Comparison of ENCODE assay signal across 1 cellular context in the genomic region with DNA sequence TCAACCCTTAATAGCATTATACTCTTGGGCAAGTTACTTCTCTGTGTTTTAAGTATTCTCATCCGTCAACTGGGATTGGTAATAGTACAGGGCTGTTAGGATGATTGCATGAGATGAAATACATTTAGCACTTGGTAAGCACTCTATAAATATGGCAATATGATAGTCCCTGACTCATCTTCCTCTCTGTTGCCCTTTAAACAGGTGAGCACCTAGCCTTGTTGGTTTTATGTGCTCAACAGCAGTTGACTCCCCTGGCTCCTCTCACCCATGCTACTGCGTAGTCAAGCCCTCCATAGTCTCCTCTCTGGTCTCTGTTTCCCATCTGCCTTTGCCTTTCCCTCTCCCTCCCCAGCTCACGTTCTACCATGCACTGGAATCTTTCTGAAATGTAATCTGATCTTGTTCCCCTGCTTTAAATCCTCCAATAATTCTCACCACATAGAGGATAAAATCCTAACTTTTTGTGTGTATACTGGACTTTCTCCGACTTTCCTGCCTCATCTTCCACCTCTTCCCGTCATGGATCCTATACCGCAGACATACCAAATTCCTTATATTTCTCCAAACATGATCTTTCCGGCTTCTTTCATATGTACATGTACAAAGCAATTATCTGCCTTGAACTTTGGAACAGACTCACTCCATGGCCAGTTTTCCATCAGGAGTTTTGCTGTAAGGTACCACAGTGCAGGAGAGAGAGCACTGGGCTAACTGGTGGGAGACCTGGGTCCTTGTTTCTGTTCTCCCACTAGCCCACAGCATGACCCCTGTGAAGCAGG.
TF ChIP-seq lines count a peak whose summit lies in the region.

No MANE protein-coding gene starts in this region.

TF ChIP-seq in HepG2, 621 proteins besides CTCF, POLR2A, EP300 and RAD21 (continued from another document and continues in another):
- TF ChIP-seq, protein P1, sequence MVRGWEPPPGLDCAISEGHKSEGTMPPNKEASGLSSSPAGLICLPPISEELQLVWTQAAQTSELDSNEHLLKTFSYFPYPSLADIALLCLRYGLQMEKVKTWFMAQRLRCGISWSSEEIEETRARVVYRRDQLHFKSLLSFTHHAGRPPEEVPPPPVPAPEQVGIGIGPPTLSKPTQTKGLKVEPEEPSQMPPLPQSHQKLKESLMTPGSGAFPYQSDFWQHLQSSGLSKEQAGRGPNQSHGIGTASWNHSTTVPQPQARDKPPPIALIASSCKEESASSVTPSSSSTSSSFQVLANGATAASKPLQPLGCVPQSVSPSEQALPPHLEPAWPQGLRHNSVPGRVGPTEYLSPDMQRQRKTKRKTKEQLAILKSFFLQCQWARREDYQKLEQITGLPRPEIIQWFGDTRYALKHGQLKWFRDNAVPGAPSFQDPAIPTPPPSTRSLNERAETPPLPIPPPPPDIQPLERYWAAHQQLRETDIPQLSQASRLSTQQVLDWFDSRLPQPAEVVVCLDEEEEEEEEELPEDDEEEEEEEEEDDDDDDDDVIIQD (CRISPR knock-in tag; IDR thresholded peaks at IDR 0.05; ENCODE audit: low read depth) = peak; percentile 79; the same call in 1 of the 2 replicates
- TF ChIP-seq FOXO1 (CRISPR knock-in tag; IDR thresholded peaks at IDR 0.05) (no peak), ZNF333 (CRISPR knock-in tag; IDR thresholded peaks at IDR 0.05; ENCODE audit: borderline replicate concordance) (no peak), SIX1 (CRISPR knock-in tag; IDR thresholded peaks at IDR 0.05; ENCODE audit: borderline replicate concordance) (peak; percentile 62; the same call in 1 of the 2 replicates), CCAR2 (optimal IDR thresholded peaks at IDR 0.05; ENCODE audit: low read depth, low read length) (no peak), ZFP90 (CRISPR knock-in tag; IDR thresholded peaks at IDR 0.05; ENCODE audit: borderline replicate concordance) (no peak), HNRNPL (IDR thresholded peaks at IDR 0.05; ENCODE audit: low read depth, low read length) (no peak), DR1 (CRISPR knock-in tag; IDR thresholded peaks at IDR 0.05) (no peak), ASH2L (IDR thresholded peaks at IDR 0.05; ENCODE audit: insufficient read length, low read depth, low read length) (peak; percentile 58), ZNF792 (CRISPR knock-in tag; IDR thresholded peaks at IDR 0.05) (0 out of 2 replicates have a peak, but pooled peaks have one; percentile 22), ZSCAN29 (CRISPR knock-in tag; conservative IDR thresholded peaks at IDR 0.05) (0 out of 2 replicates have a peak, but pooled peaks have one; percentile 16), RNF2 (conservative IDR thresholded peaks at IDR 0.05; ENCODE audit: low read depth) (no peak), HCFC1 (IDR thresholded peaks at IDR 0.05; ENCODE audit: low read depth, low read length) (no peak), PRPF4 (IDR thresholded peaks at IDR 0.05; ENCODE audit: low read depth, low read length, poor library complexity, severe bottlenecking) (no peak), ZNF709 (CRISPR knock-in tag; IDR thresholded peaks at IDR 0.05) (no peak), TOE1 (CRISPR knock-in tag; IDR thresholded peaks at IDR 0.05) (no peak), ADNP (CRISPR knock-in tag; IDR thresholded peaks at IDR 0.05) (no peak), MAFF (IDR thresholded peaks at IDR 0.05; ENCODE audit: low read depth, low read length) (no peak), ZNF160 (CRISPR knock-in tag; IDR thresholded peaks at IDR 0.05) (no peak), GATAD2A (CRISPR knock-in tag; IDR thresholded peaks at IDR 0.05) (peak; percentile 53; the same call in 1 of the 2 replicates), SRSF1 (optimal IDR thresholded peaks at IDR 0.05; ENCODE audit: low read depth, low read length) (no peak), ZNF776 (CRISPR knock-in tag; IDR thresholded peaks at IDR 0.05) (no peak), ZNF773 (CRISPR knock-in tag; IDR thresholded peaks at IDR 0.05; ENCODE audit: borderline replicate concordance) (no peak), ZNF256 (CRISPR knock-in tag; conservative IDR thresholded peaks at IDR 0.05) (no peak), NAIF1 (CRISPR knock-in tag; IDR thresholded peaks at IDR 0.05; ENCODE audit: borderline replicate concordance) (no peak)
- TF ChIP-seq, protein P2, sequence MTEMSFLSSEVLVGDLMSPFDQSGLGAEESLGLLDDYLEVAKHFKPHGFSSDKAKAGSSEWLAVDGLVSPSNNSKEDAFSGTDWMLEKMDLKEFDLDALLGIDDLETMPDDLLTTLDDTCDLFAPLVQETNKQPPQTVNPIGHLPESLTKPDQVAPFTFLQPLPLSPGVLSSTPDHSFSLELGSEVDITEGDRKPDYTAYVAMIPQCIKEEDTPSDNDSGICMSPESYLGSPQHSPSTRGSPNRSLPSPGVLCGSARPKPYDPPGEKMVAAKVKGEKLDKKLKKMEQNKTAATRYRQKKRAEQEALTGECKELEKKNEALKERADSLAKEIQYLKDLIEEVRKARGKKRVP (CRISPR knock-in tag; IDR thresholded peaks at IDR 0.05) = no peak
- TF ChIP-seq, protein P3, sequence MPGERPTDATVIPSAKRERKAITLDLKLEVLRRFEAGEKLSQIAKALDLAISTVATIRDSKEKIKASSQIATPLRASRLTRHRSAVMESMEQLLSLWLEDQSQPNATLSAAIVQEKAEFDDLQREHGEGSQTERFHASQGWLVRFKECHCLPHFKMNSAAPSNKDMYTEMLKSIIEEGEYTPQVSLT (CRISPR knock-in tag; IDR thresholded peaks at IDR 0.05; ENCODE audit: borderline replicate concordance, low read depth) = no peak
- TF ChIP-seq, protein P4, sequence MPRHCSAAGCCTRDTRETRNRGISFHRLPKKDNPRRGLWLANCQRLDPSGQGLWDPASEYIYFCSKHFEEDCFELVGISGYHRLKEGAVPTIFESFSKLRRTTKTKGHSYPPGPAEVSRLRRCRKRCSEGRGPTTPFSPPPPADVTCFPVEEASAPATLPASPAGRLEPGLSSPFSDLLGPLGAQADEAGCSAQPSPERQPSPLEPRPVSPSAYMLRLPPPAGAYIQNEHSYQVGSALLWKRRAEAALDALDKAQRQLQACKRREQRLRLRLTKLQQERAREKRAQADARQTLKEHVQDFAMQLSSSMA (CRISPR knock-in tag; IDR thresholded peaks at IDR 0.05) = no peak
- TF ChIP-seq, protein P5, sequence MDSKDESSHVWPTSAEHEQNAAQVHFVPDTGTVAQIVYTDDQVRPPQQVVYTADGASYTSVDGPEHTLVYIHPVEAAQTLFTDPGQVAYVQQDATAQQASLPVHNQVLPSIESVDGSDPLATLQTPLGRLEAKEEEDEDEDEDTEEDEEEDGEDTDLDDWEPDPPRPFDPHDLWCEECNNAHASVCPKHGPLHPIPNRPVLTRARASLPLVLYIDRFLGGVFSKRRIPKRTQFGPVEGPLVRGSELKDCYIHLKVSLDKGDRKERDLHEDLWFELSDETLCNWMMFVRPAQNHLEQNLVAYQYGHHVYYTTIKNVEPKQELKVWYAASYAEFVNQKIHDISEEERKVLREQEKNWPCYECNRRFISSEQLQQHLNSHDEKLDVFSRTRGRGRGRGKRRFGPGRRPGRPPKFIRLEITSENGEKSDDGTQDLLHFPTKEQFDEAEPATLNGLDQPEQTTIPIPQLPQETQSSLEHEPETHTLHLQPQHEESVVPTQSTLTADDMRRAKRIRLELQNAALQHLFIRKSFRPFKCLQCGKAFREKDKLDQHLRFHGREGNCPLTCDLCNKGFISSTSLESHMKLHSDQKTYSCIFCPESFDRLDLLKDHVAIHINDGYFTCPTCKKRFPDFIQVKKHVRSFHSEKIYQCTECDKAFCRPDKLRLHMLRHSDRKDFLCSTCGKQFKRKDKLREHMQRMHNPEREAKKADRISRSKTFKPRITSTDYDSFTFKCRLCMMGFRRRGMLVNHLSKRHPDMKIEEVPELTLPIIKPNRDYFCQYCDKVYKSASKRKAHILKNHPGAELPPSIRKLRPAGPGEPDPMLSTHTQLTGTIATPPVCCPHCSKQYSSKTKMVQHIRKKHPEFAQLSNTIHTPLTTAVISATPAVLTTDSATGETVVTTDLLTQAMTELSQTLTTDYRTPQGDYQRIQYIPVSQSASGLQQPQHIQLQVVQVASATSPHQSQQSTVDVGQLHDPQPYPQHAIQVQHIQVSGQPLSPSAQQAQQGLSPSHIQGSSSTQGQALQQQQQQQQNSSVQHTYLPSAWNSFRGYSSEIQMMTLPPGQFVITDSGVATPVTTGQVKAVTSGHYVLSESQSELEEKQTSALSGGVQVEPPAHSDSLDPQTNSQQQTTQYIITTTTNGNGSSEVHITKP (CRISPR knock-in tag; IDR thresholded peaks at IDR 0.05; ENCODE audit: low read depth) = no peak
- TF ChIP-seq, protein P6, sequence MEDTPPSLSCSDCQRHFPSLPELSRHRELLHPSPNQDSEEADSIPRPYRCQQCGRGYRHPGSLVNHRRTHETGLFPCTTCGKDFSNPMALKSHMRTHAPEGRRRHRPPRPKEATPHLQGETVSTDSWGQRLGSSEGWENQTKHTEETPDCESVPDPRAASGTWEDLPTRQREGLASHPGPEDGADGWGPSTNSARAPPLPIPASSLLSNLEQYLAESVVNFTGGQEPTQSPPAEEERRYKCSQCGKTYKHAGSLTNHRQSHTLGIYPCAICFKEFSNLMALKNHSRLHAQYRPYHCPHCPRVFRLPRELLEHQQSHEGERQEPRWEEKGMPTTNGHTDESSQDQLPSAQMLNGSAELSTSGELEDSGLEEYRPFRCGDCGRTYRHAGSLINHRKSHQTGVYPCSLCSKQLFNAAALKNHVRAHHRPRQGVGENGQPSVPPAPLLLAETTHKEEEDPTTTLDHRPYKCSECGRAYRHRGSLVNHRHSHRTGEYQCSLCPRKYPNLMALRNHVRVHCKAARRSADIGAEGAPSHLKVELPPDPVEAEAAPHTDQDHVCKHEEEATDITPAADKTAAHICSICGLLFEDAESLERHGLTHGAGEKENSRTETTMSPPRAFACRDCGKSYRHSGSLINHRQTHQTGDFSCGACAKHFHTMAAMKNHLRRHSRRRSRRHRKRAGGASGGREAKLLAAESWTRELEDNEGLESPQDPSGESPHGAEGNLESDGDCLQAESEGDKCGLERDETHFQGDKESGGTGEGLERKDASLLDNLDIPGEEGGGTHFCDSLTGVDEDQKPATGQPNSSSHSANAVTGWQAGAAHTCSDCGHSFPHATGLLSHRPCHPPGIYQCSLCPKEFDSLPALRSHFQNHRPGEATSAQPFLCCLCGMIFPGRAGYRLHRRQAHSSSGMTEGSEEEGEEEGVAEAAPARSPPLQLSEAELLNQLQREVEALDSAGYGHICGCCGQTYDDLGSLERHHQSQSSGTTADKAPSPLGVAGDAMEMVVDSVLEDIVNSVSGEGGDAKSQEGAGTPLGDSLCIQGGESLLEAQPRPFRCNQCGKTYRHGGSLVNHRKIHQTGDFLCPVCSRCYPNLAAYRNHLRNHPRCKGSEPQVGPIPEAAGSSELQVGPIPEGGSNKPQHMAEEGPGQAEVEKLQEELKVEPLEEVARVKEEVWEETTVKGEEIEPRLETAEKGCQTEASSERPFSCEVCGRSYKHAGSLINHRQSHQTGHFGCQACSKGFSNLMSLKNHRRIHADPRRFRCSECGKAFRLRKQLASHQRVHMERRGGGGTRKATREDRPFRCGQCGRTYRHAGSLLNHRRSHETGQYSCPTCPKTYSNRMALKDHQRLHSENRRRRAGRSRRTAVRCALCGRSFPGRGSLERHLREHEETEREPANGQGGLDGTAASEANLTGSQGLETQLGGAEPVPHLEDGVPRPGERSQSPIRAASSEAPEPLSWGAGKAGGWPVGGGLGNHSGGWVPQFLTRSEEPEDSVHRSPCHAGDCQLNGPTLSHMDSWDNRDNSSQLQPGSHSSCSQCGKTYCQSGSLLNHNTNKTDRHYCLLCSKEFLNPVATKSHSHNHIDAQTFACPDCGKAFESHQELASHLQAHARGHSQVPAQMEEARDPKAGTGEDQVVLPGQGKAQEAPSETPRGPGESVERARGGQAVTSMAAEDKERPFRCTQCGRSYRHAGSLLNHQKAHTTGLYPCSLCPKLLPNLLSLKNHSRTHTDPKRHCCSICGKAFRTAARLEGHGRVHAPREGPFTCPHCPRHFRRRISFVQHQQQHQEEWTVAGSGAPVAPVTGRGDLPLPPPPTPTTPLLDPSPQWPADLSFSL (CRISPR knock-in tag; IDR thresholded peaks at IDR 0.05) = no peak
- TF ChIP-seq, protein P7, sequence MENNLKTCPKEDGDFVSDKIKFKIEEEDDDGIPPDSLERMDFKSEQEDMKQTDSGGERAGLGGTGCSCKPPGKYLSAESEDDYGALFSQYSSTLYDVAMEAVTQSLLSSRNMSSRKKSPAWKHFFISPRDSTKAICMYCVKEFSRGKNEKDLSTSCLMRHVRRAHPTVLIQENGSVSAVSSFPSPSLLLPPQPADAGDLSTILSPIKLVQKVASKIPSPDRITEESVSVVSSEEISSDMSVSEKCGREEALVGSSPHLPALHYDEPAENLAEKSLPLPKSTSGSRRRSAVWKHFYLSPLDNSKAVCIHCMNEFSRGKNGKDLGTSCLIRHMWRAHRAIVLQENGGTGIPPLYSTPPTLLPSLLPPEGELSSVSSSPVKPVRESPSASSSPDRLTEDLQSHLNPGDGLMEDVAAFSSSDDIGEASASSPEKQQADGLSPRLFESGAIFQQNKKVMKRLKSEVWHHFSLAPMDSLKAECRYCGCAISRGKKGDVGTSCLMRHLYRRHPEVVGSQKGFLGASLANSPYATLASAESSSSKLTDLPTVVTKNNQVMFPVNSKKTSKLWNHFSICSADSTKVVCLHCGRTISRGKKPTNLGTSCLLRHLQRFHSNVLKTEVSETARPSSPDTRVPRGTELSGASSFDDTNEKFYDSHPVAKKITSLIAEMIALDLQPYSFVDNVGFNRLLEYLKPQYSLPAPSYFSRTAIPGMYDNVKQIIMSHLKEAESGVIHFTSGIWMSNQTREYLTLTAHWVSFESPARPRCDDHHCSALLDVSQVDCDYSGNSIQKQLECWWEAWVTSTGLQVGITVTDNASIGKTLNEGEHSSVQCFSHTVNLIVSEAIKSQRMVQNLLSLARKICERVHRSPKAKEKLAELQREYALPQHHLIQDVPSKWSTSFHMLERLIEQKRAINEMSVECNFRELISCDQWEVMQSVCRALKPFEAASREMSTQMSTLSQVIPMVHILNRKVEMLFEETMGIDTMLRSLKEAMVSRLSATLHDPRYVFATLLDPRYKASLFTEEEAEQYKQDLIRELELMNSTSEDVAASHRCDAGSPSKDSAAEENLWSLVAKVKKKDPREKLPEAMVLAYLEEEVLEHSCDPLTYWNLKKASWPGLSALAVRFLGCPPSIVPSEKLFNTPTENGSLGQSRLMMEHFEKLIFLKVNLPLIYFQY (CRISPR knock-in tag; IDR thresholded peaks at IDR 0.05; ENCODE audit: borderline replicate concordance) = no peak
- TF ChIP-seq, protein P8, sequence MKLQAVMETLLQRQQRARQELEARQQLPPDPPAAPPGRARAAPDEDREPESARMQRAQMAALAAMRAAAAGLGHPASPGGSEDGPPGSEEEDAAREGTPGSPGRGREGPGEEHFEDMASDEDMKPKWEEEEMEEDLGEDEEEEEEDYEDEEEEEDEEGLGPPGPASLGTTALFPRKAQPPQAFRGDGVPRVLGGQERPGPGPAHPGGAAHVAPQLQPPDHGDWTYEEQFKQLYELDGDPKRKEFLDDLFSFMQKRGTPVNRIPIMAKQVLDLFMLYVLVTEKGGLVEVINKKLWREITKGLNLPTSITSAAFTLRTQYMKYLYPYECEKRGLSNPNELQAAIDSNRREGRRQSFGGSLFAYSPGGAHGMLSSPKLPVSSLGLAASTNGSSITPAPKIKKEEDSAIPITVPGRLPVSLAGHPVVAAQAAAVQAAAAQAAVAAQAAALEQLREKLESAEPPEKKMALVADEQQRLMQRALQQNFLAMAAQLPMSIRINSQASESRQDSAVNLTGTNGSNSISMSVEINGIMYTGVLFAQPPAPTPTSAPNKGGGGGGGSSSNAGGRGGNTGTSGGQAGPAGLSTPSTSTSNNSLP (IDR thresholded peaks at IDR 0.05; ENCODE audit: low read depth, low read length) = peak; percentile 67
- TF ChIP-seq, protein P9, sequence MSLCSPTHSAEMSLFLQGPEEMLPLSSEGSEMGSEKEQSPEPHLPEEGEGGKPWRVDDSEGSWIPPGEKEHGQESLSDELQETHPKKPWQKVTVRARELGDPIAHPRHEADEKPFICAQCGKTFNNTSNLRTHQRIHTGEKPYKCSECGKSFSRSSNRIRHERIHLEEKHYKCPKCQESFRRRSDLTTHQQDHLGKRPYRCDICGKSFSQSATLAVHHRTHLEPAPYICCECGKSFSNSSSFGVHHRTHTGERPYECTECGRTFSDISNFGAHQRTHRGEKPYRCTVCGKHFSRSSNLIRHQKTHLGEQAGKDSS (CRISPR knock-in tag; IDR thresholded peaks at IDR 0.05; ENCODE audit: borderline replicate concordance, low read depth) = 0 out of 2 replicates have a peak, but pooled peaks have one; percentile 29
